In the genomic region with DNA sequence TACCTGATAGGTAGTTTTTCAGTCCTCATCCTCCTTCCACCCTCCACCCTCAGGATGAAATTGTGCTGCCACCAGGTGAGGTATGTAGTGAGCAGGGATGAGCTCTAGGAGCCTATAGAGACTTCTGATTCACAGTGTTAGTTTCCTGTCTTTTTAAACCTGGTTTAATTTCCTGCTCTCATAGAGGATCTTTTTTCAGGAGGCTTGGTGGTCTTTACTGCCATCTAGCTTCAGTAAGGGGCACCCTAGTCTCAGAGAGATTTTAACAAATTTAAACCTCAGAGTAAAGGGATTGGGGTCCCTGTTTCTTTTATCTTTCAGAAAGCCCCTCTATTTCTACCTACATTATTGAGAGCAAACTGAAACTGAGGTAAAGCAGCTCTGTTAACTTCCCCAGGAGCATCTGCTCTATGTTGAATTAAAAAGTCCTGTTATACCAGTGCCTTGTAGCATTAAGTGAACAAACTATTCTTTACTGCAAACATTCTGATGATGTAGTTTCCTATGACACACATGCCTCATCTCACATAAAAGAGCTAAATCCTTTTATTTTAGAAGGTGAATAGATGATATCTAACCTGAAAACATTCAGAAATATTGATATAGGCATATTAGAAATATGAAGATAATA, we compare ENCODE assay signal across 11 cellular contexts.
DNase-seq lines count a peak whose midpoint lies in the region; ATAC-seq, FAIRE-seq and TF ChIP-seq lines count a peak whose summit lies in the region.
"Had no signal": no experiment of that assay in that cellular context is flagged by ENCODE, and none has a peak within 500 bp of the region (broad histone marks: within the 10 kb centered on the region; RNA-seq: fewer than 3 reads in every experiment).

No MANE protein-coding gene starts in this region.

- TF ChIP-seq RAD21 in GM12878 (IDR thresholded peaks at IDR 0.05; ENCODE audit: insufficient read depth, low read depth, low read length) = peak; percentile 55

- SMC1A ChIA-PET in GM12878 (lab: Charles Lee; ENCODE audit: uncharacterized antibody, unreplicated experiment) = interaction anchor here (1.1 to 3.3 kb wide), 5 partner anchors 30 to 500 kb away, joined by 3 to 15 read pairs (median 4); no protein-coding TSS in a partner anchor

- TF ChIP-seq EP300 in GM12878 (IDR thresholded peaks at IDR 0.05; ENCODE audit: borderline replicate concordance in 1 of 2, control insufficient read depth in 1 of 2, low read depth in 2 of 2, low read length in 2 of 2) = no peak

- TF ChIP-seq CTCF in GM06990 (IDR thresholded peaks at IDR 0.05; ENCODE audit: insufficient read depth, low read length, poor library complexity, severe bottlenecking) (peak; percentile 39), Loucy (conservative IDR thresholded peaks at IDR 0.05; ENCODE audit: low read length) (peak; percentile 78), GM12878 (IDR thresholded peaks at IDR 0.05 in 2 of 3, conservative IDR thresholded peaks at IDR 0.05 in 1 of 3; ENCODE audit: control insufficient read depth in 2 of 3, extremely low read depth in 1 of 3, insufficient read depth in 1 of 3, low read depth in 3 of 3, low read length in 3 of 3) (peak in 2 of 3 experiments; percentile 44 to 49; a peak in 4 of 6 replicates)

- H3K9me2 ChIP-seq in Loucy (replicated peaks; ENCODE audit: low read depth, low read length) = no peaks in the 10 kb centered on the region

- POLR2A ChIA-PET in GM12878 (lab: Charles Lee) = interaction anchor here (0.6 kb wide), 1 partner anchor 1844 kb away, joined by 4 read pairs; no protein-coding TSS in a partner anchor

- H2AFZ ChIP-seq in Loucy (ENCODE audit: low read length) (no peak overlapping the region), GM12878 (ENCODE audit: control insufficient read depth, low read depth, low read length) (no peak overlapping the region)

- no peak overlapping the region for H3K27ac ChIP-seq in GM12878 (ENCODE audit: control insufficient read depth, insufficient read depth)

- H3K36me3 ChIP-seq in GM06990 (ENCODE audit: control insufficient read depth, insufficient read depth, low read length) (no peaks in the 10 kb centered on the region), Loucy (ENCODE audit: insufficient read depth, low read length) (no peaks in the 10 kb centered on the region), GM12878 (ENCODE audit: control insufficient read depth in 2 of 2, insufficient read depth in 2 of 2, low read length in 1 of 2) (no peaks in the 10 kb centered on the region)

- BruUV-seq in GM12878 (replicated peaks; lab: Mats Ljungman, UMichigan) = no TSS peak

- H3K79me2 ChIP-seq in Loucy (ENCODE audit: insufficient read depth, low read length) (no peaks in the 10 kb centered on the region), GM12878 (ENCODE audit: control insufficient read depth, insufficient read depth, low read length) (no peaks in the 10 kb centered on the region)

- H3K27me3 ChIP-seq in GM06990 (replicated peaks; ENCODE audit: control insufficient read depth, insufficient read depth, low read length) (no peaks in the 10 kb centered on the region), Loucy (ENCODE audit: insufficient read depth, low read length, poor library complexity, severe bottlenecking) (no peaks in the 10 kb centered on the region), GM12878 (replicated peaks in 1 of 2; ENCODE audit: control insufficient read depth in 2 of 2, insufficient read depth in 2 of 2, low read length in 1 of 2) (no peaks in the 10 kb centered on the region)

- intact Hi-C loops in GM12878 (cut with micrococcal nuclease; ENCODE audit: unreplicated experiment) = no loop called here

- DNase-seq in GM06990 (ENCODE audit: extremely low read depth, insufficient read length) (no peak), GM12878 (ENCODE audit: low read depth, low spot score) (no peak), midbrain (lab: John Stamatoyannopoulos, UW) (peak; percentile 53), NCI-H2227 treated with DMSO at 0.1 percent for 48 hours (lab: John Stamatoyannopoulos, UW) (no peak)
- DNase-seq: NCI-H226 had no signal

- no peak for TF ChIP-seq POLR2A in GM12878 (IDR thresholded peaks at IDR 0.05; ENCODE audit: low read depth, low read length)

- H3K4me2 ChIP-seq in Loucy (ENCODE audit: low read depth, low read length, poor library complexity, severe bottlenecking) (no peak overlapping the region), GM12878 (ENCODE audit: control insufficient read depth, insufficient read depth) (no peak overlapping the region)

- FAIRE-seq in GM12878 (lab: Jason Lieb, UNC) = no peak
- FAIRE-seq: G401.6 had no signal

- H3K9me3 ChIP-seq in Loucy (ENCODE audit: insufficient read depth, low read depth, low read length) (no peaks in the 10 kb centered on the region), GM12878 (replicated peaks; ENCODE audit: control insufficient read depth, insufficient read depth, low read length) (no peaks in the 10 kb centered on the region)

- ATAC-seq in GM12878 (peak; percentile 34; the same call in 1 of the 3 replicates), HG02798 (IDR thresholded peaks at IDR 0.05; ENCODE audit: poor library complexity, unreplicated experiment) (no peak), HG03571 (IDR thresholded peaks at IDR 0.05; ENCODE audit: unreplicated experiment) (no peak), GM19467 (IDR thresholded peaks at IDR 0.05; ENCODE audit: unreplicated experiment) (no peak)
- ATAC-seq: esophagus mucosa had no signal

- in situ Hi-C loops in GM12878 (cut with MboI) = no loop called here

- RAD21 ChIA-PET in GM12878 (lab: Charles Lee; ENCODE audit: unreplicated experiment) = interaction anchor here (0.6 to 0.9 kb wide), 2 partner anchors 29 to 501 kb away, joined by 4 read pairs; no protein-coding TSS in a partner anchor

- H3F3A ChIP-seq in Loucy (ENCODE audit: low read depth) = no peaks in the 10 kb centered on the region

- H3K4me3 ChIP-seq in GM06990 (replicated peaks; ENCODE audit: low read depth, low read length) (no peak overlapping the region), Loucy (ENCODE audit: low read length, poor library complexity, severe bottlenecking) (no peak overlapping the region), GM12878 (no peak overlapping the region)

- H4K20me1 ChIP-seq in Loucy (ENCODE audit: insufficient read depth, low read length, poor library complexity, severe bottlenecking) = no peaks in the 10 kb centered on the region
- H4K20me1 ChIP-seq in GM12878 (ENCODE audit: control insufficient read depth, insufficient read depth) = no peaks in the 10 kb centered on the region

- CTCF ChIA-PET in GM12878 (lab: Yijun Ruan, JAX) = interaction anchor here (0.6 to 3.0 kb wide), 13 partner anchors 12 to 1022 kb away, joined by 3 to 22 read pairs (median 3); no protein-coding TSS in a partner anchor

- H3K4me1 ChIP-seq in Loucy (ENCODE audit: insufficient read depth, low read length, poor library complexity, severe bottlenecking) (peaks cover 3% of the 10 kb centered on the region), GM12878 (ENCODE audit: control insufficient read depth, insufficient read depth, low read length) (no peaks in the 10 kb centered on the region)

- H3K9ac ChIP-seq in Loucy (ENCODE audit: low read depth, low read length, poor library complexity, severe bottlenecking) (no peak overlapping the region), GM12878 (ENCODE audit: control insufficient read depth, insufficient read depth, low read length) (no peak overlapping the region)

TF ChIP-seq in GM12878, 131 proteins besides CTCF, POLR2A, EP300 and RAD21:
- TF ChIP-seq NR2C1 (IDR thresholded peaks at IDR 0.05) = no peak
- TF ChIP-seq ZBED1 (IDR thresholded peaks at IDR 0.05; ENCODE audit: borderline replicate concordance) = no peak
- no peak for TF ChIP-seq MYC (IDR thresholded peaks at IDR 0.05; ENCODE audit: insufficient read depth, insufficient read length, insufficient replicate concordance, low read length, severe bottlenecking)
- TF ChIP-seq, protein P1, sequence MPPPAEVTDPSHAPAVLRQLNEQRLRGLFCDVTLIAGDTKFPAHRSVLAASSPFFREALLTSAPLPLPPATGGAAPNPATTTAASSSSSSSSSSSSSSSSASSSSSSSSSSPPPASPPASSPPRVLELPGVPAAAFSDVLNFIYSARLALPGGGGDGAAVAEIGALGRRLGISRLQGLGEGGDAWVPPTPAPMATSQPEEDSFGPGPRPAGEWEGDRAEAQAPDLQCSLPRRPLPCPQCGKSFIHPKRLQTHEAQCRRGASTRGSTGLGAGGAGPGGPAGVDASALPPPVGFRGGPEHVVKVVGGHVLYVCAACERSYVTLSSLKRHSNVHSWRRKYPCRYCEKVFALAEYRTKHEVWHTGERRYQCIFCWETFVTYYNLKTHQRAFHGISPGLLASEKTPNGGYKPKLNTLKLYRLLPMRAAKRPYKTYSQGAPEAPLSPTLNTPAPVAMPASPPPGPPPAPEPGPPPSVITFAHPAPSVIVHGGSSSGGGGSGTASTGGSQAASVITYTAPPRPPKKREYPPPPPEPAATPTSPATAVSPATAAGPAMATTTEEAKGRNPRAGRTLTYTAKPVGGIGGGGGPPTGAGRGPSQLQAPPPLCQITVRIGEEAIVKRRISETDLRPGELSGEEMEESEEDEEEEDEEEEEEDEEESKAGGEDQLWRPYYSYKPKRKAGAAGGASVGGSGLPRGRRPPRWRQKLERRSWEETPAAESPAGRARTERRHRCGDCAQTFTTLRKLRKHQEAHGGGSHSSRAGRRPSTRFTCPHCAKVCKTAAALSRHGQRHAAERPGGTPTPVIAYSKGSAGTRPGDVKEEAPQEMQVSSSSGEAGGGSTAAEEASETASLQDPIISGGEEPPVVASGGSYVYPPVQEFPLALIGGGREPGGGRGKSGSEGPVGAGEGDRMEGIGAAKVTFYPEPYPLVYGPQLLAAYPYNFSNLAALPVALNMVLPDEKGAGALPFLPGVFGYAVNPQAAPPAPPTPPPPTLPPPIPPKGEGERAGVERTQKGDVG (CRISPR knock-in tag; IDR thresholded peaks at IDR 0.05) = no peak
- TF ChIP-seq BRCA1 (IDR thresholded peaks at IDR 0.05; ENCODE audit: low read depth, low read length) = no peak
- TF ChIP-seq FOXM1 (IDR thresholded peaks at IDR 0.05; ENCODE audit: low read depth, low read length) = no peak
- TF ChIP-seq SREBF2 (IDR thresholded peaks at IDR 0.05; ENCODE audit: low read length) = no peak
- TF ChIP-seq KAT2A (conservative IDR thresholded peaks at IDR 0.05; ENCODE audit: control insufficient read depth, low read depth, low read length) = no peak
- TF ChIP-seq TCF3 (IDR thresholded peaks at IDR 0.05; ENCODE audit: borderline replicate concordance, insufficient read depth, low read depth, low read length) = no peak
- no peak for TF ChIP-seq GATAD2B (conservative IDR thresholded peaks at IDR 0.05; ENCODE audit: low read depth)
- no peak for TF ChIP-seq CHD1 (IDR thresholded peaks at IDR 0.05; ENCODE audit: low read depth, low read length)
TF ChIP-seq in GM12878: peak in this region for 0.
